In genomic region chr10:4127518-4128315, GRCh38 we compare ENCODE assay signal across 8 cellular contexts.
A peak's percentile ranks its signal among the peaks of the same experiment; 100 is the strongest.
DNase-seq lines count a peak whose midpoint lies in the region; ATAC-seq and TF ChIP-seq lines count a peak whose summit lies in the region.

No MANE protein-coding gene starts in this region.

- no peak overlapping the region for H3K27ac ChIP-seq in CD4-positive, alpha-beta memory T cell (ENCODE audit: low read depth, low read length)
- H3K27ac ChIP-seq in colonic mucosa (peak overlapping the region; percentile 62), spleen (peak overlapping the region in 7 of 8 donors; percentile 51 to 87 (median 74))

- peaks cover 7 to 26% (median 22%) of the 10 kb centered on the region in 4 donors for H3K4me1 Mint-ChIP-seq in CD4-positive, alpha-beta memory T cell
- H3K4me1 Mint-ChIP-seq in mesothelial cell of epicardium: no peaks in the 10 kb centered on the region

- peaks cover 4% of the 10 kb centered on the region in 2 donors for H3K36me3 Mint-ChIP-seq in CD4-positive, alpha-beta memory T cell
- H3K36me3 Mint-ChIP-seq in mesothelial cell of epicardium: peaks cover 9% of the 10 kb centered on the region

- H3K4me3 ChIP-seq in CD4-positive, alpha-beta memory T cell (ENCODE audit: low read length in 2 of 2): no peak overlapping the region
- H3K4me3 ChIP-seq in colonic mucosa (no peak overlapping the region), spleen (peak overlapping the region in 1 of 8 donors; percentile 2)

- H3K27me3 Mint-ChIP-seq in CD4-positive, alpha-beta memory T cell: no peaks in the 10 kb centered on the region
- no peaks in the 10 kb centered on the region for H3K27me3 Mint-ChIP-seq in mesothelial cell of epicardium (ENCODE audit: low read depth)

- H3K9me3 Mint-ChIP-seq in CD4-positive, alpha-beta memory T cell: peaks cover 0 to 20% (median 14%) of the 10 kb centered on the region in 8 donors
- H3K9me3 Mint-ChIP-seq in mesothelial cell of epicardium: peaks cover 16% of the 10 kb centered on the region

- H3K27me3 ChIP-seq in CD4-positive, alpha-beta memory T cell (ENCODE audit: insufficient read depth, low read length): no peaks in the 10 kb centered on the region
- H3K27me3 ChIP-seq in colonic mucosa (no peaks in the 10 kb centered on the region), spleen (replicated peaks in 1 of 7) (no peaks in the 10 kb centered on the region)

- no peaks in the 10 kb centered on the region for H3K36me3 ChIP-seq in CD4-positive, alpha-beta memory T cell (ENCODE audit: insufficient read depth, low read length)
- H3K36me3 ChIP-seq in colonic mucosa: no peaks in the 10 kb centered on the region
- H3K36me3 ChIP-seq in spleen: no peaks in the 10 kb centered on the region

- no peak overlapping the region for H3K9ac ChIP-seq in colonic mucosa (ENCODE audit: low read depth in 2 of 2, low read length in 2 of 2)

- DNase-seq in CD4-positive, alpha-beta memory T cell: peak in 2 of 5 donors; percentile 17 to 18
- DNase-seq in colonic mucosa: peak; percentile 62
- DNase-seq in spleen: no peak
- no peak for DNase-seq in mesothelial cell of epicardium (ENCODE audit: low spot score in 2 of 2, unreplicated experiment in 2 of 2)
- no peak for DNase-seq in HPDE6-E6E7 (ENCODE audit: extremely low spot score)
- DNase-seq in epidermal melanocyte (ENCODE audit: insufficient read length, low spot score): no peak

- no peak for TF ChIP-seq CTCF in colonic mucosa (IDR thresholded peaks at IDR 0.05)
- TF ChIP-seq CTCF in spleen (IDR thresholded peaks at IDR 0.05 in 8 of 11, conservative IDR thresholded peaks at IDR 0.05 in 3 of 11): no peak
- TF ChIP-seq CTCF in mesothelial cell of epicardium (IDR thresholded peaks at IDR 0.05; ENCODE audit: unreplicated experiment): no peak

- peak overlapping the region in 5 of 8 donors; percentile 9 to 69 (median 53) for H3K4me3 Mint-ChIP-seq in CD4-positive, alpha-beta memory T cell
- no peak overlapping the region for H3K4me3 Mint-ChIP-seq in mesothelial cell of epicardium

- H3K4me1 ChIP-seq in CD4-positive, alpha-beta memory T cell (ENCODE audit: insufficient read depth, low read length): peaks cover 53% of the 10 kb centered on the region
- H3K4me1 ChIP-seq in colonic mucosa (peaks cover 11% of the 10 kb centered on the region), spleen (peaks cover 34 to 64% (median 52%) of the 10 kb centered on the region in 6 donors)

- no peak for TF ChIP-seq POLR2A in spleen (IDR thresholded peaks at IDR 0.05)

- POLR2A ChIA-PET in CD4-positive, alpha-beta memory T cell (lab: Charles Lee; ENCODE audit: partially characterized antibody): interaction anchor here (0.8 to 5.6 kb wide), 9 partner anchors 11 to 351 kb away, joined by 3 to 55 read pairs (median 4); partner anchors contain the start of gene KLF6

- CTCF ChIA-PET in CD4-positive, alpha-beta memory T cell (lab: Charles Lee; ENCODE audit: partially characterized antibody): interaction anchor here (1.3 kb wide), 1 partner anchor 346 kb away, joined by 3 read pairs; no protein-coding TSS in a partner anchor

- H3K9me3 ChIP-seq in CD4-positive, alpha-beta memory T cell (ENCODE audit: control insufficient read depth in 1 of 2, low read length in 2 of 2): peaks cover 0 to 4% of the 10 kb centered on the region in 2 donors
- H3K9me3 ChIP-seq in colonic mucosa (no peaks in the 10 kb centered on the region), spleen (peaks cover 0 to 21% (median 14%) of the 10 kb centered on the region in 8 donors)

- ATAC-seq in GM19452 (IDR thresholded peaks at IDR 0.05; ENCODE audit: unreplicated experiment): peak; percentile 67
- peak; percentile 49 for ATAC-seq in HG03442 (IDR thresholded peaks at IDR 0.05; ENCODE audit: unreplicated experiment)

- intact Hi-C loops in CD4-positive, alpha-beta memory T cell (cut with micrococcal nuclease): no loop called here
- intact Hi-C loops in colonic mucosa (cut with DNase I): no loop called here
- intact Hi-C loops in spleen (cut with DNase I; ENCODE audit: low total_unique reads): no loop called here

- peak overlapping the region; percentile 38 to 67 (median 57) for H3K27ac Mint-ChIP-seq in CD4-positive, alpha-beta memory T cell
- H3K27ac Mint-ChIP-seq in mesothelial cell of epicardium: no peak overlapping the region

- WGBS in spleen, 5 donors: 52 to 65% (median 56%) methylated on average over 7 of the region's 7 CpGs
